In the genomic region with DNA sequence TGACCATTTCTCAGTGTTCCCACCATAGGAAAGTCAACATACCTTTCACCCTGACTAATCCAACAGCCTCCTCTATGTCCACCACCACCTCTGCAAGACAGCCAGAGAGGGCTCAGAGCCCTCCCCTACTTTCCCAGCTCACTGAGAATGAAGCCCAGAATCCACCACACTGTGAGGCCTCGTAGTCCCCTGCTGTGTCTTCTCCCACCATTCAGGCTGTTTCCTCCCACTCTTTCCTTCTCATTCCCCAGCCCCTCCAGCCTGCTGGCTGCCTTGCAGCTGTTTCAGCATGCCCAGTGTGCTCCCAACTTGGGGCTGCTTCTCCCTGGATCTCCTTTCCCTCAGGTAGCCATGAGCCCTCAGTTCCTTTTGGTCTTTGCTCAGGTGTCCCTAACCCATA, we compare ENCODE assay signal across 9 cellular contexts. TPM values are rescaled to one million over a fixed set of nuclear protein-coding genes. Genes with fewer than 3 reads are reported as not detected.
A peak's percentile ranks its signal among the peaks of the same experiment; 100 is the strongest.
DNase-seq lines count a peak whose midpoint lies in the region; ATAC-seq, FAIRE-seq and TF ChIP-seq lines count a peak whose summit lies in the region.
"Had no signal": no experiment of that assay in that cellular context is flagged by ENCODE, and none has a peak within 500 bp of the region (broad histone marks: within the 10 kb centered on the region; RNA-seq: fewer than 3 reads in every experiment).

No MANE protein-coding gene starts in this region.

- H2AK5ac ChIP-seq in mesenchymal stem cell (ENCODE audit: low read length, severe bottlenecking): no peak overlapping the region

- no peak for DNase-seq in heart right ventricle
- no peak for DNase-seq in Right ventricle myocardium inferior (ENCODE audit: missing footprints)
- no peak for DNase-seq in GM12878 (ENCODE audit: low read depth, low spot score)
- peak; percentile 50 for DNase-seq in mesenchymal stem cell
- no peak for DNase-seq in upper lobe of right lung
- no peak for DNase-seq in stimulated activated CD8-positive, alpha-beta memory T cell treated with anti-CD3 and anti-CD28 coated beads, Interleukin-4, amount 100 ng/mL, for 48 hours
- no peak for DNase-seq in CD1c-positive myeloid dendritic cell (ENCODE audit: extremely low spot score)
- DNase-seq: activated gamma-delta T cell treated with Interleukin-2 at 50 U/mL for 16 hours had no signal

- TF ChIP-seq EP300 in GM12878 (IDR thresholded peaks at IDR 0.05; ENCODE audit: borderline replicate concordance in 1 of 2, control insufficient read depth in 1 of 2, low read depth in 2 of 2, low read length in 2 of 2): no peak

- H3K9me3 ChIP-seq in heart right ventricle: no peaks in the 10 kb centered on the region
- no peaks in the 10 kb centered on the region for H3K9me3 ChIP-seq in GM12878 (replicated peaks; ENCODE audit: control insufficient read depth, insufficient read depth, low read length)
- no peaks in the 10 kb centered on the region for H3K9me3 ChIP-seq in mesenchymal stem cell (ENCODE audit: control insufficient read depth, low read length)
- no peaks in the 10 kb centered on the region for H3K9me3 ChIP-seq in upper lobe of right lung

- H2BK5ac ChIP-seq in mesenchymal stem cell (ENCODE audit: low read depth, low read length, poor library complexity, severe bottlenecking): no peak overlapping the region

- intact Hi-C loops in heart right ventricle (cut with DNase I): no loop called here
- intact Hi-C loops in Right ventricle myocardium inferior (cut with DNase I): no loop called here
- intact Hi-C loops in GM12878 (cut with micrococcal nuclease; ENCODE audit: unreplicated experiment): no loop called here
- intact Hi-C loops in upper lobe of right lung (cut with DNase I): no loop called here

- H2AFZ ChIP-seq in GM12878 (ENCODE audit: control insufficient read depth, low read depth, low read length) (no peak overlapping the region), mesenchymal stem cell (ENCODE audit: low read depth, low read length) (no peak overlapping the region)

- BruUV-seq in GM12878 (replicated peaks; lab: Mats Ljungman, UMichigan): no TSS peak

- peak overlapping the region in 8 of 10 donors; percentile 11 to 74 (median 56) for H3K27ac ChIP-seq in heart right ventricle
- H3K27ac ChIP-seq in GM12878 (ENCODE audit: control insufficient read depth, insufficient read depth): peak overlapping the region; percentile 35; the same call in 1 of the 2 replicates
- peak overlapping the region; percentile 4 for H3K27ac ChIP-seq in mesenchymal stem cell (ENCODE audit: low read length, poor library complexity, severe bottlenecking)
- H3K27ac ChIP-seq in upper lobe of right lung: peak overlapping the region; percentile 55

- peaks cover 2% of the 10 kb centered on the region; the same call in 1 of the 2 replicates for H4K20me1 ChIP-seq in GM12878 (ENCODE audit: control insufficient read depth, insufficient read depth)

- RAD21 ChIA-PET in GM12878 (lab: Charles Lee; ENCODE audit: unreplicated experiment): interaction anchor here (1.0 kb wide), 1 partner anchor 39 kb away, joined by 3 read pairs; no protein-coding TSS in a partner anchor

- peak overlapping the region; percentile 44 for H4K91ac ChIP-seq in mesenchymal stem cell (ENCODE audit: low read length)

- peaks cover 0 to 45% (median 30%) of the 10 kb centered on the region in 9 donors for H3K4me1 ChIP-seq in heart right ventricle
- H3K4me1 ChIP-seq in GM12878 (ENCODE audit: control insufficient read depth, insufficient read depth, low read length): peaks cover 38% of the 10 kb centered on the region
- peaks cover 4% of the 10 kb centered on the region for H3K4me1 ChIP-seq in mesenchymal stem cell (ENCODE audit: control insufficient read depth, insufficient read depth, low read depth, low read length)
- peaks cover 21% of the 10 kb centered on the region for H3K4me1 ChIP-seq in upper lobe of right lung

- WGBS in heart right ventricle, 2 donors: 43 to 48% methylated on average over 1 of the region's 1 CpG
- 64% methylated on average over 1 of the region's 1 CpG for WGBS in GM12878 (ENCODE audit: insufficient coverage, insufficient replicate concordance, low lambda C conversion rate, missing lambda C conversion rate)
- 56% methylated on average over 1 of the region's 1 CpG for WGBS in mesenchymal stem cell

- SMC1A ChIA-PET in GM12878 (lab: Charles Lee; ENCODE audit: uncharacterized antibody, unreplicated experiment): interaction anchor here (0.6 to 1.8 kb wide), 5 partner anchors 10 to 271 kb away, joined by 3 to 5 read pairs (median 3); no protein-coding TSS in a partner anchor

- TF ChIP-seq CTCF in heart right ventricle (IDR thresholded peaks at IDR 0.05) (no peak), GM12878 (IDR thresholded peaks at IDR 0.05 in 2 of 3, conservative IDR thresholded peaks at IDR 0.05 in 1 of 3; ENCODE audit: control insufficient read depth in 2 of 3, extremely low read depth in 1 of 3, insufficient read depth in 1 of 3, low read depth in 3 of 3, low read length in 3 of 3) (no peak), upper lobe of right lung (IDR thresholded peaks at IDR 0.05) (no peak)

- TF ChIP-seq RAD21 in GM12878 (IDR thresholded peaks at IDR 0.05; ENCODE audit: insufficient read depth, low read depth, low read length): no peak

- peak overlapping the region; percentile 55 for H2BK15ac ChIP-seq in mesenchymal stem cell (ENCODE audit: low read depth, poor library complexity, severe bottlenecking)

- peak overlapping the region in 1 of 2 experiments; percentile 7 for H3K14ac ChIP-seq in mesenchymal stem cell (ENCODE audit: low read length in 2 of 2)

- H3K79me1 ChIP-seq in mesenchymal stem cell (replicated peaks; ENCODE audit: low read length, poor library complexity, severe bottlenecking): peaks cover 26% of the 10 kb centered on the region

- no peak overlapping the region for H3K9ac ChIP-seq in GM12878 (ENCODE audit: control insufficient read depth, insufficient read depth, low read length)
- H3K9ac ChIP-seq in mesenchymal stem cell (ENCODE audit: low read length): no peak overlapping the region

- H3K4me2 ChIP-seq in GM12878 (ENCODE audit: control insufficient read depth, insufficient read depth): no peak overlapping the region
- no peak overlapping the region for H3K4me2 ChIP-seq in mesenchymal stem cell (ENCODE audit: low read length, poor library complexity, severe bottlenecking)

- POLR2A ChIA-PET in GM12878 (lab: Charles Lee): interaction anchor here (0.7 to 1.3 kb wide), 2 partner anchors 14 to 21 kb away, joined by 4 read pairs; no protein-coding TSS in a partner anchor

- no peaks in the 10 kb centered on the region; the same call in 1 of the 2 replicates for H3K79me2 ChIP-seq in GM12878 (ENCODE audit: control insufficient read depth, insufficient read depth, low read length)

- no peak overlapping the region for H3K4me3 ChIP-seq in heart right ventricle
- no peak overlapping the region for H3K4me3 ChIP-seq in GM12878
- H3K4me3 ChIP-seq in mesenchymal stem cell (ENCODE audit: insufficient read depth in 1 of 2, low read depth in 1 of 2, low read length in 2 of 2): no peak overlapping the region
- H3K4me3 ChIP-seq in upper lobe of right lung: no peak overlapping the region

- H3K4ac ChIP-seq in mesenchymal stem cell (ENCODE audit: low read depth in 1 of 2, low read length in 2 of 2): peak overlapping the region in 1 of 2 experiments; percentile 78

- H2BK120ac ChIP-seq in mesenchymal stem cell (ENCODE audit: low read depth, low read length): no peak overlapping the region

- in situ Hi-C loops in GM12878 (cut with MboI): no loop called here

- ATAC-seq in heart right ventricle (peak in 5 of 8 donors; percentile 22 to 47 (median 25)), Right ventricle myocardium inferior (no peak), GM12878 (0 out of 3 replicates have a peak, but pooled peaks have one; percentile 10), upper lobe of right lung (no peak), GM21515 (IDR thresholded peaks at IDR 0.05; ENCODE audit: unreplicated experiment) (no peak)

- peak overlapping the region; percentile 12 to 45 for H2BK12ac ChIP-seq in mesenchymal stem cell (ENCODE audit: low read length in 2 of 2)

- no peak overlapping the region for H3K23ac ChIP-seq in mesenchymal stem cell (ENCODE audit: low read length in 2 of 2)

- H4K8ac ChIP-seq in mesenchymal stem cell (ENCODE audit: low read length): no peak overlapping the region

- peak overlapping the region in 1 of 2 experiments; percentile 75 for H3K18ac ChIP-seq in mesenchymal stem cell (ENCODE audit: low read depth in 1 of 2, low read length in 2 of 2)

- no peak for TF ChIP-seq POLR2A in GM12878 (IDR thresholded peaks at IDR 0.05; ENCODE audit: low read depth, low read length)

- peaks cover 0 to 37% (median 11%) of the 10 kb centered on the region in 9 donors for H3K36me3 ChIP-seq in heart right ventricle
- H3K36me3 ChIP-seq in GM12878 (ENCODE audit: control insufficient read depth in 2 of 2, insufficient read depth in 2 of 2, low read length in 1 of 2): peaks cover 2 to 11% of the 10 kb centered on the region in 2 experiments; a peak in 3 of 4 replicates
- peaks cover 16 to 29% of the 10 kb centered on the region in 2 experiments for H3K36me3 ChIP-seq in mesenchymal stem cell (ENCODE audit: control insufficient read depth in 1 of 2, insufficient read depth in 2 of 2, low read depth in 1 of 2, low read length in 2 of 2)
- peaks cover 9% of the 10 kb centered on the region for H3K36me3 ChIP-seq in upper lobe of right lung

- CTCF ChIA-PET in GM12878 (lab: Yijun Ruan, JAX): interaction anchor here (1.4 to 1.6 kb wide), 2 partner anchors 39 to 49 kb away, joined by 4 to 6 read pairs; no protein-coding TSS in a partner anchor

- H3K27me3 ChIP-seq in heart right ventricle: no peaks in the 10 kb centered on the region
- H3K27me3 ChIP-seq in GM12878 (replicated peaks in 1 of 2; ENCODE audit: control insufficient read depth in 2 of 2, insufficient read depth in 2 of 2, low read length in 1 of 2): no peaks in the 10 kb centered on the region
- H3K27me3 ChIP-seq in mesenchymal stem cell (ENCODE audit: control insufficient read depth in 1 of 2, insufficient read depth in 1 of 2, low read length in 2 of 2): no peaks in the 10 kb centered on the region
- no peaks in the 10 kb centered on the region for H3K27me3 ChIP-seq in upper lobe of right lung

- no peak for FAIRE-seq in GM12878 (lab: Jason Lieb, UNC)

RNA-seq across cellular contexts. Expression of a gene that starts 27.0 kb away (rescaled TPM):
- 10 to 100 TPM; 26.4 to 43.6 (median 31.6) TPM for total RNA-seq in heart right ventricle
- polyA plus RNA-seq in heart right ventricle: 10 to 100 TPM; 41.1 to 69.5 TPM
- 36.8 TPM for total RNA-seq in Right ventricle myocardium inferior
- 91.8 and 98.1 TPM in 2 replicates for total RNA-seq in GM12878 (2013; cell fraction: nucleolus; rRNA removed)
- 54.2 and 55.3 TPM in 2 replicates for total RNA-seq in GM12878 (2014; rRNA removed)
- 20.6 and 23.6 TPM in 2 replicates for total RNA-seq in GM12878 (2014; rRNA removed; fragmentation: Illumina TruSeq; extraction: Trizol)
- 68.9 and 72.9 TPM in 2 replicates for total RNA-seq in GM12878 (2021)
- 31.9 TPM for polyA plus RNA-seq in GM12878 (2011; ENCODE audit: low read depth)
- 21.2 and 38.4 TPM in 2 replicates for polyA plus RNA-seq in GM12878 (2011; rRNA removed)
- polyA plus RNA-seq in GM12878 (2011; cell fraction: cytosol; rRNA removed): 35.1 and 59.7 TPM in 2 replicates
- polyA plus RNA-seq in GM12878 (2011; cell fraction: nucleus; rRNA removed): 531 and 554 TPM in 2 replicates
- 61.2 and 72.9 TPM in 2 replicates for polyA plus RNA-seq in GM12878 (2012)
- polyA plus RNA-seq in GM12878 (2014; fragmentation: Illumina TruSeq; extraction: Trizol): 5.9 and 18.4 TPM in 2 replicates
- polyA plus RNA-seq in GM12878 (2014; fragmentation: Nextera tagmentation; extraction: Ambion mirVana): 1 to 10 TPM; 1.9 to 7.4 TPM
- 90.0 and 95.6 TPM in 2 replicates for polyA plus RNA-seq in GM12878 (2014; rRNA removed)
- polyA plus RNA-seq in GM12878 (2016; fragmentation: Nextera tagmentation; extraction: Ambion mirVana): 10 to 100 TPM; 61.7 to 65.4 TPM
- polyA minus RNA-seq in GM12878 (2011; rRNA and poly(A)+ RNA removed): 16.1 and 27.2 TPM in 2 replicates
- polyA minus RNA-seq in GM12878 (2011; cell fraction: cytosol; rRNA and poly(A)+ RNA removed): 11.9 and 13.0 TPM in 2 replicates
- 49.9 and 64.8 TPM in 2 replicates for polyA minus RNA-seq in GM12878 (2011; cell fraction: nucleus; rRNA and poly(A)+ RNA removed)
- 38.5 TPM for polyA plus RNA-seq in mesenchymal stem cell (2013, experiment 1 of 2)
- polyA plus RNA-seq in mesenchymal stem cell (2013, experiment 2 of 2): 36.6 TPM
- total RNA-seq in upper lobe of right lung: 77.6 TPM

RNA-seq across cellular contexts. Expression of a gene that starts 51.1 kb away (rescaled TPM):
- total RNA-seq in heart right ventricle (10 to 100 TPM; 45.9 to 65.5 (median 53.9) TPM), Right ventricle myocardium inferior (55.3 TPM), GM12878 (2014; rRNA removed) (141 and 144 TPM in 2 replicates), GM12878 (2014; rRNA removed; fragmentation: Illumina TruSeq; extraction: Trizol) (124 and 126 TPM in 2 replicates), GM12878 (2021) (132 and 133 TPM in 2 replicates), upper lobe of right lung (38.7 TPM)
- polyA plus RNA-seq in heart right ventricle (100 to 1,000 TPM in 1 of 2 donors, 10 to 100 TPM in 1; 29.3 to 101 TPM), GM12878 (2011; rRNA removed) (126 and 139 TPM in 2 replicates), GM12878 (2014; fragmentation: Illumina TruSeq; extraction: Trizol) (127 and 132 TPM in 2 replicates), GM12878 (2014; fragmentation: Nextera tagmentation; extraction: Ambion mirVana) (100 to 1,000 TPM; 230 to 313 TPM), GM12878 (2014; rRNA removed) (128 and 144 TPM in 2 replicates), GM12878 (2016; fragmentation: Nextera tagmentation; extraction: Ambion mirVana) (100 to 1,000 TPM; 182 to 192 TPM)
- 97.8 and 105 TPM in 2 replicates for total RNA-seq in GM12878 (2013; cell fraction: nucleolus; rRNA removed)
- 75.9 TPM for polyA plus RNA-seq in GM12878 (2011; ENCODE audit: low read depth)
- polyA plus RNA-seq in GM12878 (2011; cell fraction: cytosol; rRNA removed): 143 and 151 TPM in 2 replicates
- polyA plus RNA-seq in GM12878 (2011; cell fraction: nucleus; rRNA removed): 104 TPM in 2 replicates
- 79.8 and 95.5 TPM in 2 replicates for polyA plus RNA-seq in GM12878 (2012)
- polyA minus RNA-seq in GM12878 (2011; rRNA and poly(A)+ RNA removed): 163 and 188 TPM in 2 replicates
- polyA minus RNA-seq in GM12878 (2011; cell fraction: cytosol; rRNA and poly(A)+ RNA removed): 27.4 and 42.8 TPM in 2 replicates
- 28.3 and 41.4 TPM in 2 replicates for polyA minus RNA-seq in GM12878 (2011; cell fraction: nucleus; rRNA and poly(A)+ RNA removed)
- 69.3 TPM for polyA plus RNA-seq in mesenchymal stem cell (2013, experiment 1 of 2)
- polyA plus RNA-seq in mesenchymal stem cell (2013, experiment 2 of 2): 69.1 TPM

Comparison
In these comparisons a context has a peak if more than half of its experiments do, and no peak if none do; other contexts are left out.
1. ATAC-seq: peak in heart right ventricle (5 of 8) and GM12878 (single experiment); none in Right ventricle myocardium inferior (single experiment), upper lobe of right lung (single experiment) and GM21515 (single experiment).
2. H3K27ac ChIP-seq: peak in every context shown above with its lines; median percentile 56 in heart right ventricle; 55 in upper lobe of right lung; 35 in GM12878; 4 in mesenchymal stem cell.